1 cellular context compared by ENCODE assay signal in genomic region chr19:36014029-36014924, GRCh38.
TF ChIP-seq lines count a peak whose summit lies in the region.

TSS of gene ALKBH6 (minus strand) at chr19:36014213. CDS start at chr19:36013397, 816 bp downstream.

TF ChIP-seq in HepG2, 621 proteins besides CTCF, POLR2A, EP300 and RAD21 (continued from another document):
- TF ChIP-seq ZBTB34 (CRISPR knock-in tag; IDR thresholded peaks at IDR 0.05), result no peak
- TF ChIP-seq RBM22 (optimal IDR thresholded peaks at IDR 0.05; ENCODE audit: low read length), result no peak
- TF ChIP-seq ZNF251 (CRISPR knock-in tag; IDR thresholded peaks at IDR 0.05), result no peak
- no peak for TF ChIP-seq ZNF7 (CRISPR knock-in tag; IDR thresholded peaks at IDR 0.05)
- TF ChIP-seq STAG1 (CRISPR knock-in tag; IDR thresholded peaks at IDR 0.05), result no peak
- no peak for TF ChIP-seq ZBTB46 (CRISPR knock-in tag; IDR thresholded peaks at IDR 0.05; ENCODE audit: borderline replicate concordance)
- no peak for TF ChIP-seq SMYD3 (CRISPR knock-in tag; IDR thresholded peaks at IDR 0.05)
- TF ChIP-seq ZNF543 (CRISPR knock-in tag; IDR thresholded peaks at IDR 0.05), result no peak
- no peak for TF ChIP-seq HDAC6 (IDR thresholded peaks at IDR 0.05; ENCODE audit: low read depth, low read length)
- TF ChIP-seq ELF3 (CRISPR knock-in tag; IDR thresholded peaks at IDR 0.05), result 0 out of 2 replicates have a peak, but pooled peaks have one; percentile 14
- no peak for TF ChIP-seq NPAS2 (CRISPR knock-in tag; IDR thresholded peaks at IDR 0.05; ENCODE audit: borderline replicate concordance)
- no peak for TF ChIP-seq SIX1 (CRISPR knock-in tag; IDR thresholded peaks at IDR 0.05; ENCODE audit: borderline replicate concordance)
- TF ChIP-seq ZNF691 (CRISPR knock-in tag; IDR thresholded peaks at IDR 0.05; ENCODE audit: borderline replicate concordance, low read depth), result no peak
- no peak for TF ChIP-seq ZNF407 (CRISPR knock-in tag; IDR thresholded peaks at IDR 0.05; ENCODE audit: not compliant biosample characterization)
- no peak for TF ChIP-seq ZNF256 (CRISPR knock-in tag; conservative IDR thresholded peaks at IDR 0.05)
- no peak for TF ChIP-seq XBP1 (CRISPR knock-in tag; IDR thresholded peaks at IDR 0.05)
- no peak for TF ChIP-seq U2AF1 (optimal IDR thresholded peaks at IDR 0.05; ENCODE audit: low read depth, low read length)
- peak; percentile 87 for TF ChIP-seq MAX (IDR thresholded peaks at IDR 0.05)
- TF ChIP-seq ZNF790 (CRISPR knock-in tag; IDR thresholded peaks at IDR 0.05; ENCODE audit: borderline replicate concordance), result no peak
TF ChIP-seq in HepG2: peak in this region for 112.
